ENCODE assay signal across 19 cellular contexts in genomic region chr7:20136647-20137046, GRCh38.
A peak's percentile ranks its signal among the peaks of the same experiment; 100 is the strongest.
DNase-seq lines count a peak whose midpoint lies in the region; ATAC-seq, FAIRE-seq and TF ChIP-seq lines count a peak whose summit lies in the region.
"Had no signal": no experiment of that assay in that cellular context is flagged by ENCODE, and none has a peak within 500 bp of the region (broad histone marks: within the 10 kb centered on the region; RNA-seq: fewer than 3 reads in every experiment).

No MANE protein-coding gene starts in this region.

- H3K4me3 ChIP-seq in kidney (ENCODE audit: low read length in 2 of 2): no peak overlapping the region
- H3K4me3 ChIP-seq: BLaER1 had no signal

- no peak overlapping the region for H3K9ac ChIP-seq in kidney (ENCODE audit: low read length in 2 of 2)
- H3K9ac ChIP-seq: BLaER1 had no signal

- no peak overlapping the region for H3K27ac ChIP-seq in kidney (ENCODE audit: low read depth in 2 of 2, low read length in 2 of 2)
- H3K27ac ChIP-seq: 22Rv1, BLaER1, HL-60 had no signal

- ATAC-seq in left colon: no peak
- ATAC-seq: HCT116 had no signal

- H3K36me3 ChIP-seq in kidney (ENCODE audit: control insufficient read depth in 1 of 2, insufficient read depth in 2 of 2, low read length in 2 of 2): no peaks in the 10 kb centered on the region
- H3K36me3 ChIP-seq: BLaER1 had no signal

- intact Hi-C loops in kidney (cut with DNase I) (no loop called here), left colon (cut with DNase I, micrococcal nuclease) (no loop called here)

- no peaks in the 10 kb centered on the region for H3K9me3 ChIP-seq in kidney (ENCODE audit: control insufficient read depth in 1 of 2, low read length in 2 of 2)
- H3K9me3 ChIP-seq: BLaER1 had no signal

- FAIRE-seq in colon (lab: Jason Lieb, UNC): peak; percentile 97
- peak; percentile 93 for FAIRE-seq in kidney (lab: Jason Lieb, UNC)
- no peak for FAIRE-seq in GM19239 (lab: Jason Lieb, UNC)
- FAIRE-seq: GM12892 had no signal

- DNase-seq in NCI-H82 (lab: John Stamatoyannopoulos, UW) (peak; percentile 4), NCI-H82 treated with DMSO at 0.1 percent for 48 hours (lab: John Stamatoyannopoulos, UW; ENCODE audit: unreplicated experiment) (no peak), kidney (no peak), RPMI8226 (no peak), left colon (no peak), GM19239 (ENCODE audit: insufficient read length, low spot score) (no peak)
- DNase-seq: CD4-positive, alpha-beta memory T cell; DMS53; DND-41; EL; GOT3; H7; HFFc6 had no signal

- H3K4me1 ChIP-seq in kidney (ENCODE audit: control insufficient read depth in 1 of 2, insufficient read depth in 1 of 2, low read depth in 1 of 2, low read length in 2 of 2): no peaks in the 10 kb centered on the region
- H3K4me1 ChIP-seq: BLaER1 had no signal

- no peak for TF ChIP-seq CTCF in kidney (IDR thresholded peaks at IDR 0.05; ENCODE audit: borderline replicate concordance, extremely low read depth, insufficient read depth)
